Comparison of ENCODE assay signal across 16 cellular contexts in the genomic region with DNA sequence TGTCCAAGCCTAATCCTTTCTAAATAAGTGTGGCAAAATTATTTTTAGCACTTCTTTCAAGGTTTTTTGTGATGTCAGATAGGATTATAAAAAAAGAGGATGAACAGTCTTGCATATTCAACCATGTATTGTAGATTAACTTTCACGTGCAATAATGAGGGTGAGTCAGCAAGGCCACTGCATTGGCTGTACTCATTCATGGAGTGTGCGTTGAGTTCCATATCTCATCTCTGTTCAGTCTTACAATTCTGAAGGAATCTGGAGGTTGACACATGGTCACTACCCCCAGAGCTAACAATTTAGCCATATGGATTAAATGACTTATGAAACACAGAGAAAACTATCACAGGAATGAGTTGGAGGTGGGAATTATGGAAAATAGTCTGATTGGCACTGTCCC.
A peak's percentile ranks its signal among the peaks of the same experiment; 100 is the strongest.
DNase-seq lines count a peak whose midpoint lies in the region; ATAC-seq and TF ChIP-seq lines count a peak whose summit lies in the region.
"Had no signal": no experiment of that assay in that cellular context is flagged by ENCODE, and none has a peak within 500 bp of the region (broad histone marks: within the 10 kb centered on the region; RNA-seq: fewer than 3 reads in every experiment).

No MANE protein-coding gene starts in this region.

- peak overlapping the region; percentile 55 for H3K27ac ChIP-seq in PC-3 (ENCODE audit: low read length)
- H3K27ac ChIP-seq: BLaER1, GM23248 had no signal

- no peaks in the 10 kb centered on the region for H3K9me2 ChIP-seq in PC-3 (replicated peaks; ENCODE audit: low read length)

- TF ChIP-seq CTCF in PC-3 (conservative IDR thresholded peaks at IDR 0.05; ENCODE audit: low read depth, low read length): no peak

- no peaks in the 10 kb centered on the region for H4K20me1 ChIP-seq in PC-3 (ENCODE audit: low read length)
- H4K20me1 ChIP-seq: BLaER1 had no signal

- DNase-seq in DMS53 (lab: John Stamatoyannopoulos, UW) (peak; percentile 11), DMS53 treated with DMSO at 0.1 percent for 48 hours (lab: John Stamatoyannopoulos, UW; ENCODE audit: unreplicated experiment) (no peak), PC-3 (peak; percentile 62), iris pigment epithelial cell (ENCODE audit: low read depth) (peak; percentile 17), T1000 (lab: John Stamatoyannopoulos, UW) (no peak)
- DNase-seq in activated naive CD4-positive, alpha-beta T cell treated with anti-CD3 and anti-CD28 coated beads, Interleukin-2, amount 50 U/mL, for 72 hours (ENCODE audit: low spot score in 2 of 2): no peak
- DNase-seq: 8988T; Calu3; CD4-positive, alpha-beta memory T cell; DND-41; EL; GM23248 had no signal

- H3F3A ChIP-seq in PC-3 (ENCODE audit: low read length, unreplicated experiment): no peaks in the 10 kb centered on the region

- peaks cover 5 to 28% of the 10 kb centered on the region in 2 donors for H3K9me3 Mint-ChIP-seq in activated naive CD4-positive, alpha-beta T cell treated with anti-CD3 and anti-CD28 coated beads, Interleukin-2, amount 50 U/mL, for 72 hours

- no peak overlapping the region for H3K9ac ChIP-seq in PC-3 (ENCODE audit: low read length)
- H3K9ac ChIP-seq: BLaER1, GM23248 had no signal

- ATAC-seq in PC-3 (peak; percentile 58), HG03439 (IDR thresholded peaks at IDR 0.05; ENCODE audit: unreplicated experiment) (no peak)
- no peak for ATAC-seq in activated naive CD4-positive, alpha-beta T cell treated with anti-CD3 and anti-CD28 coated beads, Interleukin-2, amount 50 U/mL, for 72 hours

- H3K27ac Mint-ChIP-seq in activated naive CD4-positive, alpha-beta T cell treated with anti-CD3 and anti-CD28 coated beads, Interleukin-2, amount 50 U/mL, for 72 hours: no peak overlapping the region
- H3K27ac Mint-ChIP-seq: CD14-positive monocyte; CD4-positive, alpha-beta memory T cell had no signal

- no peak overlapping the region for H3K4me3 ChIP-seq in PC-3 (ENCODE audit: low read length)
- H3K4me3 ChIP-seq: BLaER1, GM23248, HAP-1 had no signal

- H3K36me3 Mint-ChIP-seq in activated naive CD4-positive, alpha-beta T cell treated with anti-CD3 and anti-CD28 coated beads, Interleukin-2, amount 50 U/mL, for 72 hours: no peaks in the 10 kb centered on the region
- H3K36me3 Mint-ChIP-seq: CD14-positive monocyte; CD4-positive, alpha-beta memory T cell had no signal

- no peaks in the 10 kb centered on the region for H3K27me3 ChIP-seq in PC-3 (ENCODE audit: low read length)
- H3K27me3 ChIP-seq: BLaER1 had no signal

- CTCF ChIA-PET in PC-3 (lab: Charles Lee): no interaction called here

- H3K9me3 ChIP-seq in PC-3 (ENCODE audit: low read length): no peaks in the 10 kb centered on the region
- H3K9me3 ChIP-seq: BLaER1, HAP-1 had no signal

- intact Hi-C loops in PC-3 (cut with micrococcal nuclease): no loop called here

- no peaks in the 10 kb centered on the region for H3K79me2 ChIP-seq in PC-3 (ENCODE audit: low read length)

- POLR2A ChIA-PET in PC-3 (lab: Charles Lee; ENCODE audit: unreplicated experiment): no interaction called here

- BruUV-seq in PC-3 (replicated peaks; lab: Mats Ljungman, UMichigan): no TSS peak

- no peak overlapping the region for H2AFZ ChIP-seq in PC-3 (ENCODE audit: low read length)
- H2AFZ ChIP-seq: GM23248 had no signal

- peaks cover 36% of the 10 kb centered on the region for H3K4me1 ChIP-seq in PC-3 (ENCODE audit: insufficient read depth, low read length)
- H3K4me1 ChIP-seq: HAP-1 had no signal

- no peaks in the 10 kb centered on the region for H3K36me3 ChIP-seq in PC-3 (ENCODE audit: low read depth, low read length)
- H3K36me3 ChIP-seq: BLaER1, HAP-1 had no signal

- peak overlapping the region; percentile 3; the same call in 1 of the 2 replicates for H3K4me2 ChIP-seq in PC-3 (ENCODE audit: low read length)
- H3K4me2 ChIP-seq: BLaER1 had no signal

Comparison
In these comparisons a context has a peak if more than half of its experiments do, and no peak if none do; other contexts are left out.
1. DNase-seq: peak in DMS53 (single experiment), PC-3 (single experiment) and iris pigment epithelial cell (single experiment); none in DMS53 treated with DMSO at 0.1 percent for 48 hours (single experiment), activated naive CD4-positive, alpha-beta T cell treated with anti-CD3 and anti-CD28 coated beads, Interleukin-2, amount 50 U/mL, for 72 hours (0 of 2) and T1000 (single experiment).